ENCODE assay signal across 12 cellular contexts in the genomic region with DNA sequence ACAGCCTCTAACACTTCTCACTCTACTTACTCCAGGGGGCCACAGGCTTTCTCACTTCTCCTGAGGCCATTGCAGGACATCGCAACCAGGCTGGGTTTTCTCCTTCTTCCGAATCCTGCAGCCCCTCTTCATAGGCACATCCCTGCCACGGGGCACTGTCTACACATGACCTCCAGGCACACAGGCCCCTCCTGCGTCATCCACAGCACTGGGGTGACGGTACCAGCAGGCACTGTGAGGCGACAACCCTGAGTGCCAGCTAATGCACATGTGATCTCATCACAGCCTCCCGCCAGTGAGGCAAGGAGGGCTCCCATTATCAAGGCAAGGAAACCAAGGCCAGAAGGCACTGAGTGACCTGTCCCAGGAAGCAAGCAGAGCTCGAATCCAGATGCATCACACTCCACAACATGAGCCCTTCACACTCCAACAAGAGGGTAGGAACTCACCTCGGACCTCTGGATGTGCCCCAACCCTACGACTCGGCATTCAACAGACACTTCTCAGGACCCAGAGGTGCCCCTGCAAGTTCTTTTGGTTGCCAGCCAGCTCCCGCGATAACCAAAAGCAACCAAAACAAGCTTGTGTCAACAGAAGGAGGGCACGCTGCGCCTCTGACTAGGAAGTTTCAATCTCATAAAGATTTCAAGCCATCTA. TPM values are rescaled to one million over a fixed set of nuclear protein-coding genes. Genes with fewer than 3 reads are reported as not detected.
DNase-seq lines count a peak whose midpoint lies in the region; ATAC-seq, FAIRE-seq and TF ChIP-seq lines count a peak whose summit lies in the region.
"Had no signal": no experiment of that assay in that cellular context is flagged by ENCODE, and none has a peak within 500 bp of the region (broad histone marks: within the 10 kb centered on the region; RNA-seq: fewer than 3 reads in every experiment).

No MANE protein-coding gene starts in this region.

- WGBS in K562 (ENCODE audit: insufficient coverage, low coverage, missing lambda C conversion rate), result 10% methylated on average over 14 of the region's 15 CpGs
- 87% methylated on average over 15 of the region's 15 CpGs for WGBS in urinary bladder

- no TSS peak for BruUV-seq in K562 (replicated peaks; lab: Mats Ljungman, UMichigan)

- no peak overlapping the region for H3K4me2 ChIP-seq in K562 (ENCODE audit: insufficient read depth, low read length)

- no peak for TF ChIP-seq RAD21 in K562 (CRISPR knock-in tag; conservative IDR thresholded peaks at IDR 0.05 in 1 of 2, IDR thresholded peaks at IDR 0.05 in 1 of 2)

- peaks cover 7 to 43% of the 10 kb centered on the region in 2 experiments; a peak in 4 of 5 replicates for H3K27me3 ChIP-seq in K562 (ENCODE audit: control insufficient read depth in 2 of 2, insufficient read depth in 2 of 2, low read length in 2 of 2)
- no peaks in the 10 kb centered on the region for H3K27me3 ChIP-seq in mucosa of rectum (ENCODE audit: control insufficient read depth in 2 of 2, insufficient read depth in 2 of 2, low read length in 2 of 2)
- H3K27me3 ChIP-seq: cardiac muscle cell had no signal

- no peaks in the 10 kb centered on the region for H3K9me1 ChIP-seq in K562 (ENCODE audit: control insufficient read depth, insufficient read depth, low read length)

- H3K27me3 Mint-ChIP-seq in activated CD8-positive, alpha-beta memory T cell treated with anti-CD3 and anti-CD28 coated beads, Interleukin-2, amount 10 ng/mL, durations not matched to agents 7 days and 5 days, result peaks cover under 1% of the 10 kb centered on the region

- H3K36me3 ChIP-seq in K562 (ENCODE audit: control insufficient read depth, insufficient read depth, low read length) (no peaks in the 10 kb centered on the region), mucosa of rectum (ENCODE audit: control insufficient read depth in 2 of 2, insufficient read depth in 2 of 2, low read length in 2 of 2) (no peaks in the 10 kb centered on the region), urinary bladder (ENCODE audit: insufficient read depth) (no peaks in the 10 kb centered on the region)
- H3K36me3 ChIP-seq: cardiac muscle cell had no signal

- no peak overlapping the region for H3K27ac Mint-ChIP-seq in activated CD8-positive, alpha-beta memory T cell treated with anti-CD3 and anti-CD28 coated beads, Interleukin-2, amount 10 ng/mL, durations not matched to agents 7 days and 5 days
- H3K27ac Mint-ChIP-seq: B cell had no signal

- H3K9ac ChIP-seq in K562 (ENCODE audit: insufficient read depth in 1 of 2, low read depth in 2 of 2, low read length in 2 of 2), result no peak overlapping the region
- H3K9ac ChIP-seq in mucosa of rectum (ENCODE audit: low read depth in 1 of 2, low read length in 2 of 2), result peak overlapping the region in 1 of 2 donors; percentile 0

- H3K9me3 Mint-ChIP-seq in activated CD8-positive, alpha-beta memory T cell treated with anti-CD3 and anti-CD28 coated beads, Interleukin-2, amount 10 ng/mL, durations not matched to agents 7 days and 5 days (ENCODE audit: low read depth), result no peaks in the 10 kb centered on the region

- TF ChIP-seq POLR2A in K562 (conservative IDR thresholded peaks at IDR 0.05), result no peak

- ATAC-seq in activated CD8-positive, alpha-beta memory T cell treated with anti-CD3 and anti-CD28 coated beads, Interleukin-2, amount 10 ng/mL, durations not matched to agents 7 days and 5 days, result no peak
- no peak for ATAC-seq in K562
- ATAC-seq in HG02870 (IDR thresholded peaks at IDR 0.05; ENCODE audit: unreplicated experiment), result no peak

- H3K4me3 ChIP-seq in K562 (no peak overlapping the region), mucosa of rectum (ENCODE audit: low read length in 2 of 2) (no peak overlapping the region), urinary bladder (ENCODE audit: low read depth, low read length) (no peak overlapping the region)
- H3K4me3 ChIP-seq: cardiac muscle cell had no signal

- POLR2A ChIA-PET in K562 (lab: Yijun Ruan, JAX), result interaction anchor here (1.1 kb wide), 2 partner anchors 13 to 33 kb away, joined by 3 to 4 read pairs; no protein-coding TSS in a partner anchor
- POLR2A ChIA-PET in GM10248 (lab: Yijun Ruan, JAX), result no interaction called here

- H3K4me1 Mint-ChIP-seq in activated CD8-positive, alpha-beta memory T cell treated with anti-CD3 and anti-CD28 coated beads, Interleukin-2, amount 10 ng/mL, durations not matched to agents 7 days and 5 days, result no peaks in the 10 kb centered on the region
- H3K4me1 Mint-ChIP-seq: B cell had no signal

- H4K20me1 ChIP-seq in K562 (replicated peaks; ENCODE audit: control insufficient read depth, insufficient read depth, low read length), result no peaks in the 10 kb centered on the region

- FAIRE-seq in K562 (lab: Jason Lieb, UNC), result no peak

- no peak overlapping the region for H3K4me3 Mint-ChIP-seq in activated CD8-positive, alpha-beta memory T cell treated with anti-CD3 and anti-CD28 coated beads, Interleukin-2, amount 10 ng/mL, durations not matched to agents 7 days and 5 days
- H3K4me3 Mint-ChIP-seq: B cell had no signal

- H3K9me3 ChIP-seq in K562 (replicated peaks; ENCODE audit: control insufficient read depth, insufficient read depth, low read depth, low read length) (no peaks in the 10 kb centered on the region), mucosa of rectum (ENCODE audit: control insufficient read depth in 2 of 2, low read length in 2 of 2) (no peaks in the 10 kb centered on the region)

- intact Hi-C loops in K562 (cut with micrococcal nuclease), result no loop called here

- H3K79me2 ChIP-seq in K562 (ENCODE audit: control insufficient read depth, insufficient read depth, low read length), result no peaks in the 10 kb centered on the region

- CTCF ChIA-PET in activated CD8-positive, alpha-beta memory T cell treated with anti-CD3 and anti-CD28 coated beads, Interleukin-2, amount 10 ng/mL, durations not matched to agents 7 days and 5 days (lab: Charles Lee), result no interaction called here
- CTCF ChIA-PET in K562 (lab: Yijun Ruan, JAX; ENCODE audit: low intra/inter-chr PET ratio) (no interaction called here), GM10248 (lab: Yijun Ruan, JAX) (interaction anchor here (2.6 kb wide), 1 partner anchor 10 kb away, joined by 9 read pairs; no protein-coding TSS in a partner anchor)

- in situ Hi-C loops in K562 (cut with MboI), result no loop called here

- H3K27ac ChIP-seq in K562 (ENCODE audit: extremely low read depth, low read depth, low read length), result no peak overlapping the region
- H3K27ac ChIP-seq in mucosa of rectum (ENCODE audit: low read depth in 2 of 2, low read length in 2 of 2), result peak overlapping the region; percentile 69 to 74
- H3K27ac ChIP-seq in urinary bladder (ENCODE audit: low read depth), result peak overlapping the region; percentile 63
- H3K27ac ChIP-seq: cardiac muscle cell had no signal

- peak overlapping the region; percentile 36; the same call in 1 of the 2 replicates for H2AFZ ChIP-seq in K562 (ENCODE audit: low read depth, low read length)

- no peak for TF ChIP-seq CTCF in K562 (IDR thresholded peaks at IDR 0.05 in 2 of 3, conservative IDR thresholded peaks at IDR 0.05 in 1 of 3; ENCODE audit: insufficient read depth in 2 of 3, low read depth in 1 of 3, low read length in 3 of 3)
- no peak for TF ChIP-seq CTCF in GM10248 (IDR thresholded peaks at IDR 0.05; ENCODE audit: control extremely low read depth, extremely low read depth, low read depth, missing control alignments)

- H3K36me3 Mint-ChIP-seq in activated CD8-positive, alpha-beta memory T cell treated with anti-CD3 and anti-CD28 coated beads, Interleukin-2, amount 10 ng/mL, durations not matched to agents 7 days and 5 days, result no peaks in the 10 kb centered on the region

- DNase-seq in activated CD8-positive, alpha-beta memory T cell treated with anti-CD3 and anti-CD28 coated beads for 24 hours, result peak; percentile 44
- no peak for DNase-seq in activated CD8-positive, alpha-beta memory T cell treated with anti-CD3 and anti-CD28 coated beads, Interleukin-2, amount 10 ng/mL, durations not matched to agents 7 days and 5 days
- DNase-seq in K562 (ENCODE audit: extremely low read depth in 1 of 4, low spot score in 3 of 4) (no peak), GM10248 (ENCODE audit: extremely low spot score) (no peak), NCI-H1436 treated with DMSO at 0.1 percent for 48 hours (lab: John Stamatoyannopoulos, UW) (no peak)
- DNase-seq: activated CD4-positive, CD25-positive, alpha-beta regulatory T cell treated with anti-CD3 and anti-CD28 coated beads, Interleukin-2, amount 50 U/mL, for 72 hours; SIG-M5 had no signal

- H3K4me1 ChIP-seq in K562 (replicated peaks in 1 of 2; ENCODE audit: control insufficient read depth in 2 of 2, insufficient read depth in 2 of 2, low read length in 2 of 2) (peaks cover 4% of the 10 kb centered on the region in 2 experiments; a peak in 3 of 5 replicates), mucosa of rectum (ENCODE audit: control insufficient read depth in 2 of 2, insufficient read depth in 2 of 2, low read length in 2 of 2) (peaks cover 9 to 23% of the 10 kb centered on the region in 2 donors), urinary bladder (ENCODE audit: insufficient read depth) (peaks cover 3% of the 10 kb centered on the region)

- no peak for TF ChIP-seq EP300 in K562 (IDR thresholded peaks at IDR 0.05; ENCODE audit: low read length)

RNA-seq across cellular contexts. Expression of a gene that starts 16.7 kb away (rescaled TPM):
- 1 to 10 TPM; 1.8 to 3.3 TPM for total RNA-seq in activated CD8-positive, alpha-beta memory T cell treated with anti-CD3 and anti-CD28 coated beads, Interleukin-2, amount 10 ng/mL, durations not matched to agents 7 days and 5 days
- 13.4 and 14.9 TPM in 2 replicates for total RNA-seq in K562 (2011; cell fraction: chromatin; rRNA removed; ENCODE audit: low replicate concordance)
- 3.0 and 7.9 TPM in 2 replicates for total RNA-seq in K562 (2011; cell fraction: nucleolus; rRNA removed)
- 3.4 and 4.8 TPM in 2 replicates for total RNA-seq in K562 (2011; cell fraction: nucleoplasm; rRNA removed)
- total RNA-seq in K562 (2014; rRNA removed) (1.1 TPM in 1 of 2 replicates, not detected in the other), K562 (2014; rRNA removed; fragmentation: Illumina TruSeq; extraction: Trizol) (2.4 and 2.6 TPM in 2 replicates), K562 (2015; rRNA removed; fragmentation: Illumina TruSeq; extraction: Trizol) (1.8 and 2.2 TPM in 2 replicates), K562 (2021) (1.7 and 2.2 TPM in 2 replicates), urinary bladder (26.1 TPM)
- polyA plus RNA-seq in K562 (2011; rRNA removed) (1.4 and 2.2 TPM in 2 replicates), K562 (2014; fragmentation: Illumina TruSeq; extraction: Trizol) (0.43 and 1.5 TPM in 2 replicates), K562 (2014; fragmentation: Nextera tagmentation; extraction: Ambion mirVana) (under 1 TPM; 0.39 to 0.48 TPM), K562 (2014; rRNA removed) (1.3 and 2.7 TPM in 2 replicates), urinary bladder (12.3 TPM)
- polyA plus RNA-seq in K562 (2011; cell fraction: cytosol; rRNA removed), result 0.49 and 1.8 TPM in 2 replicates
- 1.6 and 6.0 TPM in 2 replicates for polyA plus RNA-seq in K562 (2011; cell fraction: nucleus; rRNA removed)
- 1.6 and 1.7 TPM in 2 replicates for polyA plus RNA-seq in K562 (2012)
- 1.2 and 1.9 TPM in 2 replicates for polyA minus RNA-seq in K562 (2011; rRNA and poly(A)+ RNA removed)
- polyA minus RNA-seq in K562 (2011; cell fraction: cytosol; rRNA and poly(A)+ RNA removed), result 3.0 TPM in 1 of 2 replicates, not detected in the other
- 2.3 and 4.6 TPM in 2 replicates for polyA minus RNA-seq in K562 (2011; cell fraction: nucleus; rRNA and poly(A)+ RNA removed)
